In genomic region chr11:80727315-80727714, GRCh38 we compare ENCODE assay signal across 8 cellular contexts.
DNase-seq lines count a peak whose midpoint lies in the region; ATAC-seq and TF ChIP-seq lines count a peak whose summit lies in the region.

No MANE protein-coding gene starts in this region.

- H3K36me3 Mint-ChIP-seq in activated CD4-positive, alpha-beta T cell treated with anti-CD3 and anti-CD28 coated beads, Interleukin-2, amount 10 ng/mL, durations not matched to agents 24 days and 14 days (ENCODE audit: low read depth): no peaks in the 10 kb centered on the region

- no peaks in the 10 kb centered on the region for H3K4me1 Mint-ChIP-seq in activated CD4-positive, alpha-beta T cell treated with anti-CD3 and anti-CD28 coated beads, Interleukin-2, amount 10 ng/mL, durations not matched to agents 24 days and 14 days

- H3K9me3 Mint-ChIP-seq in activated CD4-positive, alpha-beta T cell treated with anti-CD3 and anti-CD28 coated beads, Interleukin-2, amount 10 ng/mL, durations not matched to agents 24 days and 14 days: no peaks in the 10 kb centered on the region

- no peak overlapping the region for H3K27ac Mint-ChIP-seq in activated CD4-positive, alpha-beta T cell treated with anti-CD3 and anti-CD28 coated beads, Interleukin-2, amount 10 ng/mL, durations not matched to agents 24 days and 14 days

- H3K4me3 Mint-ChIP-seq in activated CD4-positive, alpha-beta T cell treated with anti-CD3 and anti-CD28 coated beads, Interleukin-2, amount 10 ng/mL, durations not matched to agents 24 days and 14 days: no peak overlapping the region

- TF ChIP-seq CTCF in AG10803 (conservative IDR thresholded peaks at IDR 0.05; ENCODE audit: low read length): peak; percentile 4; the same call in 1 of the 2 replicates

- peak; percentile 72 for ATAC-seq in HG03280 (IDR thresholded peaks at IDR 0.05; ENCODE audit: unreplicated experiment)

- no peaks in the 10 kb centered on the region for H3K27me3 Mint-ChIP-seq in activated CD4-positive, alpha-beta T cell treated with anti-CD3 and anti-CD28 coated beads, Interleukin-2, amount 10 ng/mL, durations not matched to agents 24 days and 14 days

- DNase-seq in AG10803 (ENCODE audit: low read depth): no peak
- DNase-seq in GM19240 (ENCODE audit: insufficient read length, low spot score): peak; percentile 4
- peak; percentile 21 for DNase-seq in amniotic epithelial cell (ENCODE audit: low read depth)
- DNase-seq in pons (ENCODE audit: low spot score): peak; percentile 36
- DNase-seq in activated CD4-positive, alpha-beta T cell treated with anti-CD3 and anti-CD28 coated beads, Interleukin-2, amount 10 ng/mL, durations not matched to agents 24 days and 14 days: no peak
- DNase-seq in stimulated activated CD4-positive, alpha-beta T cell treated with anti-CD3 and anti-CD28 coated beads, Interleukin-2, amount 100 ng/mL, for 48 hours: no peak
- no peak for DNase-seq in activated naive CD4-positive, alpha-beta T cell (lab: John Stamatoyannopoulos, UW)

- H3K4me3 ChIP-seq in AG10803 (ENCODE audit: low read length): no peak overlapping the region

- intact Hi-C loops in activated CD4-positive, alpha-beta T cell treated with anti-CD3 and anti-CD28 coated beads, Interleukin-2, amount 10 ng/mL, durations not matched to agents 24 days and 14 days (cut with micrococcal nuclease): no loop called here

Comparison
In these comparisons a context has a peak if more than half of its experiments do, and no peak if none do; other contexts are left out.
1. DNase-seq: peak in GM19240 (single experiment), amniotic epithelial cell (single experiment) and pons (single experiment); none in AG10803 (single experiment), activated CD4-positive, alpha-beta T cell treated with anti-CD3 and anti-CD28 coated beads, Interleukin-2, amount 10 ng/mL, durations not matched to agents 24 days and 14 days (single experiment), stimulated activated CD4-positive, alpha-beta T cell treated with anti-CD3 and anti-CD28 coated beads, Interleukin-2, amount 100 ng/mL, for 48 hours (0 of 2) and activated naive CD4-positive, alpha-beta T cell (0 of 4).